ENCODE assay signal across 1 cellular context in the genomic region with DNA sequence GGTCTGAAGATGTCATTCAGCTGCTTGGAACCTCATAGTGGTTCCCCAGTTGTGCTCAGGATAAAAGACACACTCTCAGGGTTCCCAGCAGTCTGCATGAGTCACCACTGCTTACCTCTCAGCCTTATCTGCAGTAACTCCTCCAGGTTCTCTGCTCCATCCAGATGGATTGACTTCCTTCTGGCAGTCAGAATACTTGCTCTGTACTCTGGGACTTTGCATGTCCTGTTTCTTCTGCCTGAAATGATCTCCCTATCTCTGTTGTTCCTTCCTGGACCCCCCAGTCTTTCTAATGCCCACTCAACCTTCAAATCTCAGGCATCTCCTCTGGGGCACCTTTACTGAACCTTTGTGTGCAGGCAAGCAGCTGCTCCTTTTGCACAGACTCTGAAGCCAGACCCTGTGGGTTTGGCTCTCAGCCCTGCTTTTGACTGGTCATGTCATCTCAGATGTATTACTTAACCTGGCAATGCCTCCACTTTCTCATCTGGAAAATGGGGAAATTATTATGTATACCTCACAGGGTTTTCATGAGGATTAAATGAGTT.
TF ChIP-seq lines count a peak whose summit lies in the region.

No MANE protein-coding gene starts in this region.

TF ChIP-seq in HEK293, 187 proteins besides CTCF, POLR2A, EP300 and RAD21 (continued from another document and continues in another):
- TF ChIP-seq, protein P1, sequence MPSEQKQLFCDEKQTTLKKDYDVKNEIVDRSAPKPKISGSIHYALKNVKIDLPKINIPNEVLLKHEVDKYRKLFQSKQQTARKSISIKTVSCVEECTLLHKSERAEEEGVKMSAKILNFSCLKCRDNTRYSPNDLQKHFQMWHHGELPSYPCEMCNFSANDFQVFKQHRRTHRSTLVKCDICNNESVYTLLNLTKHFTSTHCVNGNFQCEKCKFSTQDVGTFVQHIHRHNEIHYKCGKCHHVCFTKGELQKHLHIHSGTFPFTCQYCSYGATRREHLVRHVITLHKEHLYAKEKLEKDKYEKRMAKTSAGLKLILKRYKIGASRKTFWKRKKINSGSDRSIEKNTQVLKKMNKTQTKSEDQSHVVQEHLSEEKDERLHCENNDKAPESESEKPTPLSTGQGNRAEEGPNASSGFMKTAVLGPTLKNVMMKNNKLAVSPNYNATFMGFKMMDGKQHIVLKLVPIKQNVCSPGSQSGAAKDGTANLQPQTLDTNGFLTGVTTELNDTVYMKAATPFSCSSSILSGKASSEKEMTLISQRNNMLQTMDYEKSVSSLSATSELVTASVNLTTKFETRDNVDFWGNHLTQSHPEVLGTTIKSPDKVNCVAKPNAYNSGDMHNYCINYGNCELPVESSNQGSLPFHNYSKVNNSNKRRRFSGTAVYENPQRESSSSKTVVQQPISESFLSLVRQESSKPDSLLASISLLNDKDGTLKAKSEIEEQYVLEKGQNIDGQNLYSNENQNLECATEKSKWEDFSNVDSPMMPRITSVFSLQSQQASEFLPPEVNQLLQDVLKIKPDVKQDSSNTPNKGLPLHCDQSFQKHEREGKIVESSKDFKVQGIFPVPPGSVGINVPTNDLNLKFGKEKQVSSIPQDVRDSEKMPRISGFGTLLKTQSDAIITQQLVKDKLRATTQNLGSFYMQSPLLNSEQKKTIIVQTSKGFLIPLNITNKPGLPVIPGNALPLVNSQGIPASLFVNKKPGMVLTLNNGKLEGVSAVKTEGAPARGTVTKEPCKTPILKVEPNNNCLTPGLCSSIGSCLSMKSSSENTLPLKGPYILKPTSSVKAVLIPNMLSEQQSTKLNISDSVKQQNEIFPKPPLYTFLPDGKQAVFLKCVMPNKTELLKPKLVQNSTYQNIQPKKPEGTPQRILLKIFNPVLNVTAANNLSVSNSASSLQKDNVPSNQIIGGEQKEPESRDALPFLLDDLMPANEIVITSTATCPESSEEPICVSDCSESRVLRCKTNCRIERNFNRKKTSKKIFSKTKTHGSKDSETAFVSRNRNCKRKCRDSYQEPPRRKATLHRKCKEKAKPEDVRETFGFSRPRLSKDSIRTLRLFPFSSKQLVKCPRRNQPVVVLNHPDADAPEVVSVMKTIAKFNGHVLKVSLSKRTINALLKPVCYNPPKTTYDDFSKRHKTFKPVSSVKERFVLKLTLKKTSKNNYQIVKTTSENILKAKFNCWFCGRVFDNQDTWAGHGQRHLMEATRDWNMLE (tag by site-specific recombination; conservative IDR thresholded peaks at IDR 0.05; ENCODE audit: low read depth) = no peak
- TF ChIP-seq ZBTB1 (tag by site-specific recombination; IDR thresholded peaks at IDR 0.05) (no peak), ZNF24 (tag by site-specific recombination; IDR thresholded peaks at IDR 0.05) (no peak), SP7 (tag by site-specific recombination; IDR thresholded peaks at IDR 0.05) (peak; percentile 53; the same call in 1 of the 2 replicates), ZNF830 (tag by site-specific recombination; IDR thresholded peaks at IDR 0.05; ENCODE audit: low read depth) (no peak), ZNF768 (tag by site-specific recombination; IDR thresholded peaks at IDR 0.05) (no peak), ZNF777 (tag by site-specific recombination; IDR thresholded peaks at IDR 0.05; ENCODE audit: borderline replicate concordance) (no peak), ZBTB20 (tag by site-specific recombination; IDR thresholded peaks at IDR 0.05) (peak; percentile 99), ZBTB17 (tag by site-specific recombination; IDR thresholded peaks at IDR 0.05) (peak; percentile 87), ZNF660 (tag by site-specific recombination; IDR thresholded peaks at IDR 0.05) (0 out of 2 replicates have a peak, but pooled peaks have one; percentile 15), ZFP41 (tag by site-specific recombination; IDR thresholded peaks at IDR 0.05; ENCODE audit: borderline replicate concordance) (no peak), ZBTB7A (tag by site-specific recombination; IDR thresholded peaks at IDR 0.05; ENCODE audit: low read depth) (no peak), ZNF629 (tag by site-specific recombination; IDR thresholded peaks at IDR 0.05) (0 out of 2 replicates have a peak, but pooled peaks have one; percentile 27), ZBTB21 (tag by site-specific recombination; IDR thresholded peaks at IDR 0.05) (no peak), OVOL3 (tag by site-specific recombination; IDR thresholded peaks at IDR 0.05) (no peak), ZSCAN16 (tag by site-specific recombination; IDR thresholded peaks at IDR 0.05) (no peak), ZNF600 (tag by site-specific recombination; IDR thresholded peaks at IDR 0.05) (peak; percentile 62), ZBTB48 (tag by site-specific recombination; IDR thresholded peaks at IDR 0.05) (no peak), ZNF76 (tag by site-specific recombination; IDR thresholded peaks at IDR 0.05; ENCODE audit: borderline replicate concordance, low read depth) (no peak), ZNF121 (tag by site-specific recombination; IDR thresholded peaks at IDR 0.05) (no peak), ZNF677 (tag by site-specific recombination; IDR thresholded peaks at IDR 0.05) (no peak), ZNF473 (tag by site-specific recombination; IDR thresholded peaks at IDR 0.05) (no peak), ZNF549 (tag by site-specific recombination; IDR thresholded peaks at IDR 0.05) (no peak), ZNF138 (tag by site-specific recombination; IDR thresholded peaks at IDR 0.05; ENCODE audit: borderline replicate concordance) (no peak), ZNF514 (tag by site-specific recombination; IDR thresholded peaks at IDR 0.05) (no peak), ZIC2 (tag by site-specific recombination; IDR thresholded peaks at IDR 0.05) (peak; percentile 36; the same call in 1 of the 2 replicates), ZNF37A (tag by site-specific recombination; IDR thresholded peaks at IDR 0.05) (no peak), ZNF510 (tag by site-specific recombination; IDR thresholded peaks at IDR 0.05; ENCODE audit: insufficient replicate concordance) (no peak), ZNF10 (tag by site-specific recombination; IDR thresholded peaks at IDR 0.05) (no peak), ZNF146 (tag by site-specific recombination; IDR thresholded peaks at IDR 0.05) (no peak), ZNF571 (tag by site-specific recombination; IDR thresholded peaks at IDR 0.05) (no peak), FEZF1 (tag by site-specific recombination; IDR thresholded peaks at IDR 0.05) (0 out of 2 replicates have a peak, but pooled peaks have one; percentile 5), ZNF274 (IDR thresholded peaks at IDR 0.05; ENCODE audit: low read length) (no peak), ZNF274 (tag by site-specific recombination; IDR thresholded peaks at IDR 0.05; ENCODE audit: borderline replicate concordance) (no peak), SETDB1 (IDR thresholded peaks at IDR 0.05; ENCODE audit: insufficient read length, low read length) (no peak), ZNF394 (tag by site-specific recombination; IDR thresholded peaks at IDR 0.05; ENCODE audit: borderline replicate concordance) (peak; percentile 58; the same call in 1 of the 2 replicates), ZSCAN30 (tag by site-specific recombination; IDR thresholded peaks at IDR 0.05) (no peak), SCRT2 (tag by site-specific recombination; IDR thresholded peaks at IDR 0.05) (no peak), TRIM28 (IDR thresholded peaks at IDR 0.05; ENCODE audit: borderline replicate concordance, low read length) (no peak), ZXDB (tag by site-specific recombination; IDR thresholded peaks at IDR 0.05) (no peak), ZNF211 (tag by site-specific recombination; IDR thresholded peaks at IDR 0.05; ENCODE audit: low read depth) (no peak), ZNF701 (tag by site-specific recombination; IDR thresholded peaks at IDR 0.05) (no peak)
- TF ChIP-seq, protein P2, sequence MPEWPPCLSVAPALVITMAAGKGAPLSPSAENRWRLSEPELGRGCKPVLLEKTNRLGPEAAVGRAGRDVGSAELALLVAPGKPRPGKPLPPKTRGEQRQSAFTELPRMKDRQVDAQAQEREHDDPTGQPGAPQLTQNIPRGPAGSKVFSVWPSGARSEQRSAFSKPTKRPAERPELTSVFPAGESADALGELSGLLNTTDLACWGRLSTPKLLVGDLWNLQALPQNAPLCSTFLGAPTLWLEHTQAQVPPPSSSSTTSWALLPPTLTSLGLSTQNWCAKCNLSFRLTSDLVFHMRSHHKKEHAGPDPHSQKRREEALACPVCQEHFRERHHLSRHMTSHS (tag by site-specific recombination; IDR thresholded peaks at IDR 0.05) = no peak
- TF ChIP-seq, protein P3, sequence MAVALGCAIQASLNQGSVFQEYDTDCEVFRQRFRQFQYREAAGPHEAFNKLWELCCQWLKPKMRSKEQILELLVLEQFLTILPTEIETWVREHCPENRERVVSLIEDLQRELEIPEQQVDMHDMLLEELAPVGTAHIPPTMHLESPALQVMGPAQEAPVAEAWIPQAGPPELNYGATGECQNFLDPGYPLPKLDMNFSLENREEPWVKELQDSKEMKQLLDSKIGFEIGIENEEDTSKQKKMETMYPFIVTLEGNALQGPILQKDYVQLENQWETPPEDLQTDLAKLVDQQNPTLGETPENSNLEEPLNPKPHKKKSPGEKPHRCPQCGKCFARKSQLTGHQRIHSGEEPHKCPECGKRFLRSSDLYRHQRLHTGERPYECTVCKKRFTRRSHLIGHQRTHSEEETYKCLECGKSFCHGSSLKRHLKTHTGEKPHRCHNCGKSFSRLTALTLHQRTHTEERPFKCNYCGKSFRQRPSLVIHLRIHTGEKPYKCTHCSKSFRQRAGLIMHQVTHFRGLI (tag by site-specific recombination; IDR thresholded peaks at IDR 0.05) = no peak
- TF ChIP-seq, protein P4, sequence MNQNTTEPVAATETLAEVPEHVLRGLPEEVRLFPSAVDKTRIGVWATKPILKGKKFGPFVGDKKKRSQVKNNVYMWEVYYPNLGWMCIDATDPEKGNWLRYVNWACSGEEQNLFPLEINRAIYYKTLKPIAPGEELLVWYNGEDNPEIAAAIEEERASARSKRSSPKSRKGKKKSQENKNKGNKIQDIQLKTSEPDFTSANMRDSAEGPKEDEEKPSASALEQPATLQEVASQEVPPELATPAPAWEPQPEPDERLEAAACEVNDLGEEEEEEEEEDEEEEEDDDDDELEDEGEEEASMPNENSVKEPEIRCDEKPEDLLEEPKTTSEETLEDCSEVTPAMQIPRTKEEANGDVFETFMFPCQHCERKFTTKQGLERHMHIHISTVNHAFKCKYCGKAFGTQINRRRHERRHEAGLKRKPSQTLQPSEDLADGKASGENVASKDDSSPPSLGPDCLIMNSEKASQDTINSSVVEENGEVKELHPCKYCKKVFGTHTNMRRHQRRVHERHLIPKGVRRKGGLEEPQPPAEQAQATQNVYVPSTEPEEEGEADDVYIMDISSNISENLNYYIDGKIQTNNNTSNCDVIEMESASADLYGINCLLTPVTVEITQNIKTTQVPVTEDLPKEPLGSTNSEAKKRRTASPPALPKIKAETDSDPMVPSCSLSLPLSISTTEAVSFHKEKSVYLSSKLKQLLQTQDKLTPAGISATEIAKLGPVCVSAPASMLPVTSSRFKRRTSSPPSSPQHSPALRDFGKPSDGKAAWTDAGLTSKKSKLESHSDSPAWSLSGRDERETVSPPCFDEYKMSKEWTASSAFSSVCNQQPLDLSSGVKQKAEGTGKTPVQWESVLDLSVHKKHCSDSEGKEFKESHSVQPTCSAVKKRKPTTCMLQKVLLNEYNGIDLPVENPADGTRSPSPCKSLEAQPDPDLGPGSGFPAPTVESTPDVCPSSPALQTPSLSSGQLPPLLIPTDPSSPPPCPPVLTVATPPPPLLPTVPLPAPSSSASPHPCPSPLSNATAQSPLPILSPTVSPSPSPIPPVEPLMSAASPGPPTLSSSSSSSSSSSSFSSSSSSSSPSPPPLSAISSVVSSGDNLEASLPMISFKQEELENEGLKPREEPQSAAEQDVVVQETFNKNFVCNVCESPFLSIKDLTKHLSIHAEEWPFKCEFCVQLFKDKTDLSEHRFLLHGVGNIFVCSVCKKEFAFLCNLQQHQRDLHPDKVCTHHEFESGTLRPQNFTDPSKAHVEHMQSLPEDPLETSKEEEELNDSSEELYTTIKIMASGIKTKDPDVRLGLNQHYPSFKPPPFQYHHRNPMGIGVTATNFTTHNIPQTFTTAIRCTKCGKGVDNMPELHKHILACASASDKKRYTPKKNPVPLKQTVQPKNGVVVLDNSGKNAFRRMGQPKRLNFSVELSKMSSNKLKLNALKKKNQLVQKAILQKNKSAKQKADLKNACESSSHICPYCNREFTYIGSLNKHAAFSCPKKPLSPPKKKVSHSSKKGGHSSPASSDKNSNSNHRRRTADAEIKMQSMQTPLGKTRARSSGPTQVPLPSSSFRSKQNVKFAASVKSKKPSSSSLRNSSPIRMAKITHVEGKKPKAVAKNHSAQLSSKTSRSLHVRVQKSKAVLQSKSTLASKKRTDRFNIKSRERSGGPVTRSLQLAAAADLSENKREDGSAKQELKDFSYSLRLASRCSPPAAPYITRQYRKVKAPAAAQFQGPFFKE (tag by site-specific recombination; IDR thresholded peaks at IDR 0.05; ENCODE audit: borderline replicate concordance) = no peak
- TF ChIP-seq, protein P5, sequence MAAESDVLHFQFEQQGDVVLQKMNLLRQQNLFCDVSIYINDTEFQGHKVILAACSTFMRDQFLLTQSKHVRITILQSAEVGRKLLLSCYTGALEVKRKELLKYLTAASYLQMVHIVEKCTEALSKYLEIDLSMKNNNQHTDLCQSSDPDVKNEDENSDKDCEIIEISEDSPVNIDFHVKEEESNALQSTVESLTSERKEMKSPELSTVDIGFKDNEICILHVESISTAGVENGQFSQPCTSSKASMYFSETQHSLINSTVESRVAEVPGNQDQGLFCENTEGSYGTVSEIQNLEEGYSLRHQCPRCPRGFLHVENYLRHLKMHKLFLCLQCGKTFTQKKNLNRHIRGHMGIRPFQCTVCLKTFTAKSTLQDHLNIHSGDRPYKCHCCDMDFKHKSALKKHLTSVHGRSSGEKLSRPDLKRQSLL (tag by site-specific recombination; IDR thresholded peaks at IDR 0.05) = no peak
- TF ChIP-seq, protein P6, sequence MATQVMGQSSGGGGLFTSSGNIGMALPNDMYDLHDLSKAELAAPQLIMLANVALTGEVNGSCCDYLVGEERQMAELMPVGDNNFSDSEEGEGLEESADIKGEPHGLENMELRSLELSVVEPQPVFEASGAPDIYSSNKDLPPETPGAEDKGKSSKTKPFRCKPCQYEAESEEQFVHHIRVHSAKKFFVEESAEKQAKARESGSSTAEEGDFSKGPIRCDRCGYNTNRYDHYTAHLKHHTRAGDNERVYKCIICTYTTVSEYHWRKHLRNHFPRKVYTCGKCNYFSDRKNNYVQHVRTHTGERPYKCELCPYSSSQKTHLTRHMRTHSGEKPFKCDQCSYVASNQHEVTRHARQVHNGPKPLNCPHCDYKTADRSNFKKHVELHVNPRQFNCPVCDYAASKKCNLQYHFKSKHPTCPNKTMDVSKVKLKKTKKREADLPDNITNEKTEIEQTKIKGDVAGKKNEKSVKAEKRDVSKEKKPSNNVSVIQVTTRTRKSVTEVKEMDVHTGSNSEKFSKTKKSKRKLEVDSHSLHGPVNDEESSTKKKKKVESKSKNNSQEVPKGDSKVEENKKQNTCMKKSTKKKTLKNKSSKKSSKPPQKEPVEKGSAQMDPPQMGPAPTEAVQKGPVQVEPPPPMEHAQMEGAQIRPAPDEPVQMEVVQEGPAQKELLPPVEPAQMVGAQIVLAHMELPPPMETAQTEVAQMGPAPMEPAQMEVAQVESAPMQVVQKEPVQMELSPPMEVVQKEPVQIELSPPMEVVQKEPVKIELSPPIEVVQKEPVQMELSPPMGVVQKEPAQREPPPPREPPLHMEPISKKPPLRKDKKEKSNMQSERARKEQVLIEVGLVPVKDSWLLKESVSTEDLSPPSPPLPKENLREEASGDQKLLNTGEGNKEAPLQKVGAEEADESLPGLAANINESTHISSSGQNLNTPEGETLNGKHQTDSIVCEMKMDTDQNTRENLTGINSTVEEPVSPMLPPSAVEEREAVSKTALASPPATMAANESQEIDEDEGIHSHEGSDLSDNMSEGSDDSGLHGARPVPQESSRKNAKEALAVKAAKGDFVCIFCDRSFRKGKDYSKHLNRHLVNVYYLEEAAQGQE (tag by site-specific recombination; IDR thresholded peaks at IDR 0.05) = no peak
